In the genomic region with DNA sequence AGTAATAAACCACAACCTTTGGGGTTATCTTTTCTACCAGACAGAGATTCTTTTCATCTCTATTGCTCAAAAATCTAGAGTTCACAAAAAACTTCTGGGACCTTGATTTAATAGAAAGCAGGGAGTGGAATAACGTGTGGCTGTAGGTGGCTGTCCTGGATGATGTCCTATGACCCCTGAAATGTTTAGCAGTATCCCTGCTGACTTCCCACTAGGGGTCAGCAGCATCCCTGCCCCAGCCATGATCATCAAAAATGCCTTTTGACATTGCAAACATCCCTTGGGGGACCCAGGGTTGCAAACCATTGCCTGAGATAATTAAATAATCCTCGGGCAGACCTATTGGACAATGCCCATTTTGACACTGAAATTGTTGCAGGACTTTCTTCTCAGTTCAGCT, we compare ENCODE assay signal across 11 cellular contexts.
DNase-seq lines count a peak whose midpoint lies in the region; ATAC-seq and TF ChIP-seq lines count a peak whose summit lies in the region.
"Had no signal": no experiment of that assay in that cellular context is flagged by ENCODE, and none has a peak within 500 bp of the region (broad histone marks: within the 10 kb centered on the region; RNA-seq: fewer than 3 reads in every experiment).

No MANE protein-coding gene starts in this region.

- ATAC-seq in upper lobe of right lung = no peak

- H3K4me2 ChIP-seq in neuronal stem cell (ENCODE audit: insufficient read depth, low read length, poor library complexity, severe bottlenecking) = no peak overlapping the region

- DNase-seq in NCI-H748 (lab: John Stamatoyannopoulos, UW; ENCODE audit: unreplicated experiment) = peak; percentile 11
- DNase-seq in NCI-H748 treated with DMSO at 0.1 percent for 48 hours (lab: John Stamatoyannopoulos, UW) = no peak
- DNase-seq in HT-29 (ENCODE audit: low spot score) = peak; percentile 26
- DNase-seq in WERI-Rb-1 = no peak
- peak; percentile 23 for DNase-seq in myocyte (ENCODE audit: low read depth)
- DNase-seq in activated CD4-positive, alpha-beta T cell treated with anti-CD3 and anti-CD28 coated beads for 48 hours = no peak
- DNase-seq in neuronal stem cell (ENCODE audit: low spot score) = no peak
- DNase-seq in upper lobe of right lung = no peak
- DNase-seq: occipital lobe, T-helper 2 cell had no signal

- H3K18ac ChIP-seq in neuronal stem cell (ENCODE audit: low read length) = no peak overlapping the region

- no peak overlapping the region for H2BK120ac ChIP-seq in neuronal stem cell (ENCODE audit: low read depth, low read length)

- TF ChIP-seq CTCF in WERI-Rb-1 (IDR thresholded peaks at IDR 0.05; ENCODE audit: low read depth, low read length) (peak; percentile 48; the same call in 1 of the 2 replicates), upper lobe of right lung (IDR thresholded peaks at IDR 0.05) (no peak)

- H3K4me3 ChIP-seq in WERI-Rb-1 (ENCODE audit: low read depth, low read length) (no peak overlapping the region), neuronal stem cell (ENCODE audit: low read length in 2 of 2) (no peak overlapping the region), upper lobe of right lung (no peak overlapping the region)
- H3K4me3 ChIP-seq: vagina had no signal

- H2AFZ ChIP-seq in neuronal stem cell (ENCODE audit: low read length) = no peak overlapping the region

- no peak overlapping the region for H3K4ac ChIP-seq in neuronal stem cell (ENCODE audit: low read length)

- H3K36me3 ChIP-seq in WERI-Rb-1 (no peaks in the 10 kb centered on the region), neuronal stem cell (replicated peaks in 1 of 2; ENCODE audit: control insufficient read depth in 2 of 2, insufficient read depth in 2 of 2, low read length in 2 of 2) (no peaks in the 10 kb centered on the region), upper lobe of right lung (no peaks in the 10 kb centered on the region)
- H3K36me3 ChIP-seq: vagina had no signal

- H2AK5ac ChIP-seq in neuronal stem cell (ENCODE audit: low read depth, low read length) = no peak overlapping the region

- H3K9ac ChIP-seq in neuronal stem cell (ENCODE audit: low read depth, low read length, poor library complexity) = no peak overlapping the region

- WGBS in neuronal stem cell (ENCODE audit: extremely low coverage in 2 of 2, insufficient read length in 2 of 2, insufficient replicate concordance in 1 of 2), 2 donors = no CpG with 5 or more reads among the region's 2 CpGs

- H4K91ac ChIP-seq in neuronal stem cell (ENCODE audit: low read depth, low read length, poor library complexity) = no peak overlapping the region

- H3K27ac ChIP-seq in WERI-Rb-1 (no peak overlapping the region), neuronal stem cell (replicated peaks; ENCODE audit: low read length) (no peak overlapping the region), upper lobe of right lung (no peak overlapping the region)
- H3K27ac ChIP-seq: vagina had no signal

- H3K27me3 ChIP-seq in WERI-Rb-1 (ENCODE audit: insufficient read depth, low read depth, severe bottlenecking) (no peaks in the 10 kb centered on the region), neuronal stem cell (ENCODE audit: control insufficient read depth in 3 of 3, insufficient read depth in 3 of 3, low read depth in 1 of 3, low read length in 3 of 3) (no peaks in the 10 kb centered on the region), upper lobe of right lung (no peaks in the 10 kb centered on the region)
- H3K27me3 ChIP-seq: vagina had no signal

- intact Hi-C loops in upper lobe of right lung (cut with DNase I) = no loop called here

- H3K9me3 ChIP-seq in WERI-Rb-1 (ENCODE audit: severe bottlenecking) (no peaks in the 10 kb centered on the region), neuronal stem cell (replicated peaks in 1 of 2; ENCODE audit: control insufficient read depth in 2 of 2, insufficient read depth in 1 of 2, low read depth in 1 of 2, low read length in 2 of 2) (peaks cover 0 to 5% of the 10 kb centered on the region in 2 donors), upper lobe of right lung (no peaks in the 10 kb centered on the region)
- H3K9me3 ChIP-seq: vagina had no signal

- no peak overlapping the region for H4K8ac ChIP-seq in neuronal stem cell (ENCODE audit: low read depth, low read length)

- peaks cover 3% of the 10 kb centered on the region for H3K79me1 ChIP-seq in neuronal stem cell (ENCODE audit: low read depth, low read length)

- H3K4me1 ChIP-seq in neuronal stem cell (ENCODE audit: control insufficient read depth in 2 of 2, insufficient read depth in 1 of 2, low read depth in 1 of 2, low read length in 2 of 2) (peaks cover 0 to 12% of the 10 kb centered on the region in 2 donors), upper lobe of right lung (no peaks in the 10 kb centered on the region)

- H2BK15ac ChIP-seq in neuronal stem cell (ENCODE audit: low read length) = no peak overlapping the region

- H3K23ac ChIP-seq in neuronal stem cell (ENCODE audit: low read depth, low read length, poor library complexity) = no peak overlapping the region

- no peak overlapping the region for H2BK5ac ChIP-seq in neuronal stem cell (ENCODE audit: low read length)

- H2BK12ac ChIP-seq in neuronal stem cell (ENCODE audit: low read length) = no peak overlapping the region

- no peak overlapping the region for H3K14ac ChIP-seq in neuronal stem cell (ENCODE audit: low read length)

Comparison
In these comparisons a context has a peak if more than half of its experiments do, and no peak if none do; other contexts are left out.
1. DNase-seq: peak in NCI-H748 (single experiment), HT-29 (single experiment) and myocyte (single experiment); none in NCI-H748 treated with DMSO at 0.1 percent for 48 hours (single experiment), WERI-Rb-1 (single experiment), activated CD4-positive, alpha-beta T cell treated with anti-CD3 and anti-CD28 coated beads for 48 hours (single experiment), neuronal stem cell (single experiment) and upper lobe of right lung (single experiment).